In the genomic region with DNA sequence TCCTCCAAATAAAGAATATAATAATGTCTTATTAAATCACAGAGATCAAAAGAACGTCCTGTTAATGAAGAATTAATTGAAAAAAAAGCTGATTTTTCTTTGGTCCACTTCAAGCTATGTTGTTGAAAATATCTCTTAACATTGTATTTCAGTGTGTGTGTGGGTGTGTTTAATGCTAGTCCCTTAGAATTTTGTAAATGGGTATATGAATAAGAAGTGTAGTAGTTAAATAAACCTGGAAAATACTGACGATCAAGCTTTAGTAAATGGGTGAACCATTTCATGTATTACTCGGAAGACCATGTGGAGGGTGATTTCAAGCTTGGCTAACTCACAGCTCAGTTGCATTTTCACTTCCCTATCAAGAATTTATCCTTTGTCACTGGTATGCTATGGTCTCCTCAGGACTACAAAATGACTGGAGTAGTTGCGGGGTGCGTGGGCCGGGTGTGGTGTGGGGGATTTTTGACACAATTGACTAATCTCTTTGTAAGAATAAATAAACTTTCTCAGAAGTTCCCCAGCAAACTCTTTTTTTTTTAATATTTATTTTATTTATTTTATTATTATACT, we compare ENCODE assay signal across 13 cellular contexts.
A peak's percentile ranks its signal among the peaks of the same experiment; 100 is the strongest.
DNase-seq lines count a peak whose midpoint lies in the region; ATAC-seq and TF ChIP-seq lines count a peak whose summit lies in the region.
"Had no signal": no experiment of that assay in that cellular context is flagged by ENCODE, and none has a peak within 500 bp of the region (broad histone marks: within the 10 kb centered on the region; RNA-seq: fewer than 3 reads in every experiment).

No MANE protein-coding gene starts in this region.

- intact Hi-C loops in left ventricle myocardium inferior (cut with micrococcal nuclease), result no loop called here

- no peak overlapping the region for H2AK5ac ChIP-seq in neuronal stem cell (ENCODE audit: low read depth, low read length)

- H3K4me1 Mint-ChIP-seq in T-cell, result no peaks in the 10 kb centered on the region
- H3K4me1 Mint-ChIP-seq: activated naive CD4-positive, alpha-beta T cell treated with anti-CD3 and anti-CD28 coated beads, Interleukin-2, amount 10 ng/mL, durations not matched to agents 7 days and 5 days; stimulated activated effector memory CD8-positive, alpha-beta T cell treated with anti-CD3 and anti-CD28 coated beads, Interleukin-12 subunit alpha, Interleukin-12 subunit beta, amount 100 ng/mL, for 72 hours had no signal

- no peak overlapping the region for H3K4ac ChIP-seq in neuronal stem cell (ENCODE audit: low read length)

- no peaks in the 10 kb centered on the region for H3K4me1 ChIP-seq in foreskin keratinocyte
- H3K4me1 ChIP-seq in left ventricle myocardium inferior, result peaks cover 2% of the 10 kb centered on the region
- peaks cover 0 to 5% of the 10 kb centered on the region in 2 donors for H3K4me1 ChIP-seq in neuronal stem cell (ENCODE audit: control insufficient read depth in 2 of 2, insufficient read depth in 1 of 2, low read depth in 1 of 2, low read length in 2 of 2)

- H3K36me3 ChIP-seq in left ventricle myocardium inferior (no peaks in the 10 kb centered on the region), neuronal stem cell (replicated peaks in 1 of 2; ENCODE audit: control insufficient read depth in 2 of 2, insufficient read depth in 2 of 2, low read length in 2 of 2) (no peaks in the 10 kb centered on the region)

- H3K9ac ChIP-seq in neuronal stem cell (ENCODE audit: low read depth, low read length, poor library complexity), result no peak overlapping the region

- ATAC-seq in GM18499 (IDR thresholded peaks at IDR 0.05; ENCODE audit: insufficient read depth, unreplicated experiment) (peak; percentile 99), GM19452 (IDR thresholded peaks at IDR 0.05; ENCODE audit: unreplicated experiment) (peak; percentile 95), HG02852 (IDR thresholded peaks at IDR 0.05; ENCODE audit: unreplicated experiment) (peak; percentile 100), HG03460 (IDR thresholded peaks at IDR 0.05; ENCODE audit: unreplicated experiment) (peak; percentile 97), T-cell (replicated peaks in 1 of 4) (no peak), foreskin keratinocyte (no peak)
- ATAC-seq: HCT116; stimulated activated effector memory CD8-positive, alpha-beta T cell treated with anti-CD3 and anti-CD28 coated beads, Interleukin-12 subunit alpha, Interleukin-12 subunit beta, amount 100 ng/mL, for 72 hours had no signal

- TF ChIP-seq CTCF in foreskin keratinocyte (conservative IDR thresholded peaks at IDR 0.05), result no peak
- no peak for TF ChIP-seq CTCF in left ventricle myocardium inferior (IDR thresholded peaks at IDR 0.05; ENCODE audit: borderline replicate concordance)

- H2BK5ac ChIP-seq in neuronal stem cell (ENCODE audit: low read length), result no peak overlapping the region

- H3K4me3 Mint-ChIP-seq in T-cell, result no peak overlapping the region
- H3K4me3 Mint-ChIP-seq: activated naive CD4-positive, alpha-beta T cell treated with anti-CD3 and anti-CD28 coated beads, Interleukin-2, amount 10 ng/mL, durations not matched to agents 7 days and 5 days; stimulated activated effector memory CD8-positive, alpha-beta T cell treated with anti-CD3 and anti-CD28 coated beads, Interleukin-12 subunit alpha, Interleukin-12 subunit beta, amount 100 ng/mL, for 72 hours had no signal

- no CpG with 5 or more reads among the region's 6 CpGs for WGBS in neuronal stem cell (ENCODE audit: extremely low coverage in 2 of 2, insufficient read length in 2 of 2, insufficient replicate concordance in 1 of 2), 2 donors

- H2AFZ ChIP-seq in neuronal stem cell (ENCODE audit: low read length), result no peak overlapping the region

- no peak overlapping the region for H3K27ac ChIP-seq in foreskin keratinocyte
- no peak overlapping the region for H3K27ac ChIP-seq in left ventricle myocardium inferior (replicated peaks)
- no peak overlapping the region for H3K27ac ChIP-seq in neuronal stem cell (replicated peaks; ENCODE audit: low read length)

- no peak overlapping the region for H3K27ac Mint-ChIP-seq in T-cell
- H3K27ac Mint-ChIP-seq: activated naive CD4-positive, alpha-beta T cell treated with anti-CD3 and anti-CD28 coated beads, Interleukin-2, amount 10 ng/mL, durations not matched to agents 7 days and 5 days; stimulated activated effector memory CD8-positive, alpha-beta T cell treated with anti-CD3 and anti-CD28 coated beads, Interleukin-12 subunit alpha, Interleukin-12 subunit beta, amount 100 ng/mL, for 72 hours had no signal

- no peaks in the 10 kb centered on the region for H3K27me3 Mint-ChIP-seq in T-cell
- H3K27me3 Mint-ChIP-seq: activated naive CD4-positive, alpha-beta T cell treated with anti-CD3 and anti-CD28 coated beads, Interleukin-2, amount 10 ng/mL, durations not matched to agents 7 days and 5 days had no signal

- H3K27me3 ChIP-seq in foreskin keratinocyte (no peaks in the 10 kb centered on the region), left ventricle myocardium inferior (ENCODE audit: low read depth) (no peaks in the 10 kb centered on the region), neuronal stem cell (ENCODE audit: control insufficient read depth in 3 of 3, insufficient read depth in 3 of 3, low read depth in 1 of 3, low read length in 3 of 3) (no peaks in the 10 kb centered on the region)

- H3K9me3 ChIP-seq in left ventricle myocardium inferior (replicated peaks) (no peaks in the 10 kb centered on the region), neuronal stem cell (replicated peaks in 1 of 2; ENCODE audit: control insufficient read depth in 2 of 2, insufficient read depth in 1 of 2, low read depth in 1 of 2, low read length in 2 of 2) (no peaks in the 10 kb centered on the region)

- no peak for DNase-seq in T-cell
- no peak for DNase-seq in foreskin keratinocyte
- no peak for DNase-seq in left ventricle myocardium inferior
- no peak for DNase-seq in neuronal stem cell (ENCODE audit: low spot score)
- DNase-seq: activated naive CD4-positive, alpha-beta T cell treated with anti-CD3 and anti-CD28 coated beads, Interleukin-2, amount 10 ng/mL, durations not matched to agents 7 days and 5 days; islet precursor cell; SIG-M5 had no signal

- H3K18ac ChIP-seq in neuronal stem cell (ENCODE audit: low read length), result no peak overlapping the region

- peaks cover 0 to 7% (median 5%) of the 10 kb centered on the region in 3 donors for H3K9me3 Mint-ChIP-seq in T-cell
- H3K9me3 Mint-ChIP-seq: activated naive CD4-positive, alpha-beta T cell treated with anti-CD3 and anti-CD28 coated beads, Interleukin-2, amount 10 ng/mL, durations not matched to agents 7 days and 5 days had no signal

- no peak overlapping the region for H2BK15ac ChIP-seq in neuronal stem cell (ENCODE audit: low read length)

- H3K79me1 ChIP-seq in neuronal stem cell (ENCODE audit: low read depth, low read length), result no peaks in the 10 kb centered on the region

- H3K4me3 ChIP-seq in left ventricle myocardium inferior (no peak overlapping the region), neuronal stem cell (ENCODE audit: low read length in 2 of 2) (no peak overlapping the region)

- H3K36me3 Mint-ChIP-seq in T-cell, result no peaks in the 10 kb centered on the region
- H3K36me3 Mint-ChIP-seq: activated naive CD4-positive, alpha-beta T cell treated with anti-CD3 and anti-CD28 coated beads, Interleukin-2, amount 10 ng/mL, durations not matched to agents 7 days and 5 days; stimulated activated effector memory CD8-positive, alpha-beta T cell treated with anti-CD3 and anti-CD28 coated beads, Interleukin-12 subunit alpha, Interleukin-12 subunit beta, amount 100 ng/mL, for 72 hours had no signal

- no peak overlapping the region for H2BK120ac ChIP-seq in neuronal stem cell (ENCODE audit: low read depth, low read length)

- H3K23ac ChIP-seq in neuronal stem cell (ENCODE audit: low read depth, low read length, poor library complexity), result no peak overlapping the region

- CTCF ChIA-PET in T-cell (lab: Charles Lee), result interaction anchor here in 1 of 2 donors (0.5 kb wide), 1 partner anchor 153 kb away, joined by 3 read pairs; no protein-coding TSS in a partner anchor

- no peak overlapping the region for H4K91ac ChIP-seq in neuronal stem cell (ENCODE audit: low read depth, low read length, poor library complexity)

- H4K8ac ChIP-seq in neuronal stem cell (ENCODE audit: low read depth, low read length), result no peak overlapping the region

- no peak overlapping the region for H2BK12ac ChIP-seq in neuronal stem cell (ENCODE audit: low read length)

- no peak overlapping the region for H3K4me2 ChIP-seq in neuronal stem cell (ENCODE audit: insufficient read depth, low read length, poor library complexity, severe bottlenecking)

- POLR2A ChIA-PET in T-cell (lab: Charles Lee), result no interaction called here

- no peak overlapping the region for H3K14ac ChIP-seq in neuronal stem cell (ENCODE audit: low read length)

Comparison
In these comparisons a context has a peak if more than half of its experiments do, and no peak if none do; other contexts are left out.
1. ATAC-seq: peak in GM18499 (single experiment), GM19452 (single experiment), HG02852 (single experiment) and HG03460 (single experiment); none in T-cell (0 of 4) and foreskin keratinocyte (single experiment).